Comparison of ENCODE assay signal across 9 cellular contexts in genomic region chr5:87433945-87434344, GRCh38.
"Had no signal": no experiment of that assay in that cellular context is flagged by ENCODE, and none has a peak within 500 bp of the region (broad histone marks: within the 10 kb centered on the region; RNA-seq: fewer than 3 reads in every experiment).

No MANE protein-coding gene starts in this region.

- H3K9me3 ChIP-seq: HAP-1 had no signal

- H3K27ac ChIP-seq: GM23248 had no signal

- DNase-seq: GM23248, GOT3, H7, H9, HCEC 1CT, HFFc6 had no signal

- H3K9me3 Mint-ChIP-seq: GM23338, H9, HFFc6 had no signal

- H3K27ac Mint-ChIP-seq: GM23338, H9, HFFc6 had no signal

- H3K36me3 ChIP-seq: HAP-1 had no signal

- H3K4me3 Mint-ChIP-seq: GM23338, H9, HFFc6 had no signal

- H3K9ac ChIP-seq: GM23248 had no signal

- H3K4me1 Mint-ChIP-seq: GM23338, H9 had no signal

- H3K4me1 ChIP-seq: HAP-1 had no signal

- H3K4me3 ChIP-seq: GM23248, GM23338, HAP-1 had no signal

- ATAC-seq: GM23338, HCT116 had no signal
